Comparison of ENCODE assay signal across 9 cellular contexts in the genomic region with DNA sequence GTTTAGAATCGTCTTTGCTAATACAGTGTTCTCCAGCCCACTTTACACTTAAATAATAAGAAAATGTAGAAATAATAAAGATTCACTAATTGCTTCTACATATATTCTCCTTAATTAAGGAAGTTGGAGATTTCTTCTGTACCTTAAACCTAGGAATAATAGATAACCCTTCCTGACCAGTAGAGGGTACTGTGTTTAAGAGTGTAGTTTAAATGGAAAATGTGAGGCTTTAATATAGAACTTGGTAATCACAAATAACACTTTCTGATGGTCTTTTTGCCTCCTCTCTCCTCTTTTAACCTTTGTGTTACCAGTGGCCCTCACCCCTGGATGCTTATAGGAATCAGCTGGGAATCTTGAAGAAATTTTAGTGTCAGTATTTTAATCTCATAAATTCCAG. TPM values are rescaled to one million over a fixed set of nuclear protein-coding genes. Genes with fewer than 3 reads are reported as not detected.
DNase-seq lines count a peak whose midpoint lies in the region; ATAC-seq and TF ChIP-seq lines count a peak whose summit lies in the region.
"Had no signal": no experiment of that assay in that cellular context is flagged by ENCODE, and none has a peak within 500 bp of the region (broad histone marks: within the 10 kb centered on the region; RNA-seq: fewer than 3 reads in every experiment).

No MANE protein-coding gene starts in this region.

- peak overlapping the region; percentile 34 for H3K27ac Mint-ChIP-seq in activated CD4-positive, alpha-beta T cell treated with anti-CD3 and anti-CD28 coated beads for 36 hours
- no peak overlapping the region for H3K27ac Mint-ChIP-seq in stimulated activated naive B cell treated with anti-CD40 and anti-IgM and Interleukin-4, amounts not matched to agents 10 μg/mL and 1 μg/mL and 100 μg/mL, for 72 hours
- peak overlapping the region in 2 of 10 donors; percentile 52 to 57 for H3K27ac Mint-ChIP-seq in naive thymus-derived CD8-positive, alpha-beta T cell

- no peak overlapping the region for H2AFZ ChIP-seq in OCI-LY7 (ENCODE audit: low read length)

- peak; percentile 68 for TF ChIP-seq CTCF in OCI-LY7 (conservative IDR thresholded peaks at IDR 0.05; ENCODE audit: low read length)
- TF ChIP-seq CTCF in epithelial cell of proximal tubule (conservative IDR thresholded peaks at IDR 0.05; ENCODE audit: low read depth, low read length) = peak; percentile 34

- H3K36me3 Mint-ChIP-seq in activated CD4-positive, alpha-beta T cell treated with anti-CD3 and anti-CD28 coated beads for 36 hours (ENCODE audit: low read depth) = peaks cover 16% of the 10 kb centered on the region
- peaks cover 14 to 15% of the 10 kb centered on the region in 2 donors for H3K36me3 Mint-ChIP-seq in stimulated activated naive B cell treated with anti-CD40 and anti-IgM and Interleukin-4, amounts not matched to agents 10 μg/mL and 1 μg/mL and 100 μg/mL, for 72 hours
- peaks cover 0 to 44% (median 5%) of the 10 kb centered on the region in 3 donors for H3K36me3 Mint-ChIP-seq in naive thymus-derived CD8-positive, alpha-beta T cell

- no TSS peak for BruUV-seq in OCI-LY7 (replicated peaks; lab: Mats Ljungman, UMichigan)

- no peaks in the 10 kb centered on the region for H3K9me2 ChIP-seq in OCI-LY7 (ENCODE audit: insufficient read depth, low read length)

- TF ChIP-seq POLR2A in erythroblast (IDR thresholded peaks at IDR 0.05; ENCODE audit: low read length) = no peak

- H3K36me3 ChIP-seq in OCI-LY7 (ENCODE audit: insufficient read depth, low read length) = peaks cover 52% of the 10 kb centered on the region

- H4K20me1 ChIP-seq in OCI-LY7 (ENCODE audit: insufficient read depth, low read length) = peaks cover 7% of the 10 kb centered on the region; the same call in 1 of the 2 replicates

- no peaks in the 10 kb centered on the region for H3K27me3 Mint-ChIP-seq in activated CD4-positive, alpha-beta T cell treated with anti-CD3 and anti-CD28 coated beads for 36 hours
- H3K27me3 Mint-ChIP-seq in stimulated activated naive B cell treated with anti-CD40 and anti-IgM and Interleukin-4, amounts not matched to agents 10 μg/mL and 1 μg/mL and 100 μg/mL, for 72 hours = no peaks in the 10 kb centered on the region
- no peaks in the 10 kb centered on the region for H3K27me3 Mint-ChIP-seq in naive thymus-derived CD8-positive, alpha-beta T cell

- no peaks in the 10 kb centered on the region for H3K9me3 Mint-ChIP-seq in activated CD4-positive, alpha-beta T cell treated with anti-CD3 and anti-CD28 coated beads for 36 hours (ENCODE audit: low read depth)
- no peaks in the 10 kb centered on the region for H3K9me3 Mint-ChIP-seq in stimulated activated naive B cell treated with anti-CD40 and anti-IgM and Interleukin-4, amounts not matched to agents 10 μg/mL and 1 μg/mL and 100 μg/mL, for 72 hours
- H3K9me3 Mint-ChIP-seq in naive thymus-derived CD8-positive, alpha-beta T cell = no peaks in the 10 kb centered on the region

- POLR2A ChIA-PET in activated CD4-positive, alpha-beta T cell treated with anti-CD3 and anti-CD28 coated beads for 36 hours (lab: Charles Lee) = no interaction called here
- POLR2A ChIA-PET in OCI-LY7 (lab: Charles Lee) = no interaction called here
- POLR2A ChIA-PET in naive thymus-derived CD8-positive, alpha-beta T cell (lab: Charles Lee) = no interaction called here

- no peaks in the 10 kb centered on the region for H3K9me3 ChIP-seq in OCI-LY7 (ENCODE audit: low read length)

- intact Hi-C loops in activated CD4-positive, alpha-beta T cell treated with anti-CD3 and anti-CD28 coated beads for 36 hours (cut with DNase I, micrococcal nuclease) = loop anchor here (5.0 kb wide), 1 partner anchor 118 kb away; no protein-coding TSS in a partner anchor
- intact Hi-C loops in OCI-LY7 (cut with micrococcal nuclease; ENCODE audit: unreplicated experiment) = loop anchor here (10.0 kb wide), 1 partner anchor 115 kb away; no protein-coding TSS in a partner anchor

- H3K4me1 Mint-ChIP-seq in activated CD4-positive, alpha-beta T cell treated with anti-CD3 and anti-CD28 coated beads for 36 hours = no peaks in the 10 kb centered on the region
- H3K4me1 Mint-ChIP-seq in stimulated activated naive B cell treated with anti-CD40 and anti-IgM and Interleukin-4, amounts not matched to agents 10 μg/mL and 1 μg/mL and 100 μg/mL, for 72 hours = peaks cover 4% of the 10 kb centered on the region in 2 donors
- H3K4me1 Mint-ChIP-seq in naive thymus-derived CD8-positive, alpha-beta T cell = no peaks in the 10 kb centered on the region

- no peak for DNase-seq in activated CD4-positive, alpha-beta T cell treated with anti-CD3 and anti-CD28 coated beads for 36 hours
- DNase-seq in activated CD4-positive, alpha-beta T cell treated with anti-CD3 and anti-CD28 coated beads, Interleukin-2, amount 50 U/mL, for 4 hours = no peak
- DNase-seq in OCI-LY7 (ENCODE audit: low spot score) = no peak
- no peak for DNase-seq in epithelial cell of proximal tubule (ENCODE audit: low read depth)
- DNase-seq in stimulated activated naive B cell treated with anti-CD40 and anti-IgM and Interleukin-4, amounts not matched to agents 10 μg/mL and 1 μg/mL and 100 μg/mL, for 72 hours = no peak
- DNase-seq in erythroblast (lab: John Stamatoyannopoulos, UW) = no peak
- DNase-seq in naive thymus-derived CD8-positive, alpha-beta T cell = no peak
- DNase-seq: NCI-H1092 had no signal

- no peaks in the 10 kb centered on the region for H3K79me2 ChIP-seq in OCI-LY7 (ENCODE audit: insufficient read depth, low read depth, low read length)

- CTCF ChIA-PET in activated CD4-positive, alpha-beta T cell treated with anti-CD3 and anti-CD28 coated beads for 36 hours (lab: Charles Lee) = interaction anchor here (0.6 to 1.4 kb wide), 3 partner anchors 9 to 80 kb away, joined by 3 to 5 read pairs (median 3); no protein-coding TSS in a partner anchor
- CTCF ChIA-PET in OCI-LY7 (lab: Charles Lee; ENCODE audit: unreplicated experiment) = no interaction called here

- H3K4me1 ChIP-seq in OCI-LY7 (ENCODE audit: insufficient read depth, low read length, poor library complexity, severe bottlenecking) = no peaks in the 10 kb centered on the region

- H3K4me3 ChIP-seq in OCI-LY7 (ENCODE audit: low read depth, low read length, poor library complexity, severe bottlenecking) (no peak overlapping the region), epithelial cell of proximal tubule (ENCODE audit: low read depth, low read length) (no peak overlapping the region)

- no peak overlapping the region for H3K4me3 Mint-ChIP-seq in activated CD4-positive, alpha-beta T cell treated with anti-CD3 and anti-CD28 coated beads for 36 hours
- no peak overlapping the region for H3K4me3 Mint-ChIP-seq in stimulated activated naive B cell treated with anti-CD40 and anti-IgM and Interleukin-4, amounts not matched to agents 10 μg/mL and 1 μg/mL and 100 μg/mL, for 72 hours
- H3K4me3 Mint-ChIP-seq in naive thymus-derived CD8-positive, alpha-beta T cell = no peak overlapping the region

- H3K4me2 ChIP-seq in OCI-LY7 (ENCODE audit: low read length) = no peak overlapping the region

- no peak overlapping the region for H3K27ac ChIP-seq in OCI-LY7 (ENCODE audit: low read depth, low read length, poor library complexity, severe bottlenecking)

- no peak for ATAC-seq in activated CD4-positive, alpha-beta T cell treated with anti-CD3 and anti-CD28 coated beads for 36 hours
- peak; percentile 36 to 46 for ATAC-seq in stimulated activated naive B cell treated with anti-CD40 and anti-IgM and Interleukin-4, amounts not matched to agents 10 μg/mL and 1 μg/mL and 100 μg/mL, for 72 hours (replicated peaks)
- no peak for ATAC-seq in naive thymus-derived CD8-positive, alpha-beta T cell
- no peak for ATAC-seq in GM18498 (IDR thresholded peaks at IDR 0.05; ENCODE audit: unreplicated experiment)

RNA-seq across cellular contexts. Expression of a gene that starts 20.7 kb away (rescaled TPM):
- total RNA-seq in activated CD4-positive, alpha-beta T cell treated with anti-CD3 and anti-CD28 coated beads for 36 hours = 100 to 1,000 TPM; 107 to 132 TPM
- total RNA-seq in OCI-LY7 (2014; rRNA removed; shearing (Covaris generic)) = 46.6 and 46.7 TPM in 2 replicates
- 61.9 and 79.0 TPM in 2 replicates for total RNA-seq in OCI-LY7 (2022)
- 159 and 165 TPM in 2 replicates for total RNA-seq in epithelial cell of proximal tubule
- total RNA-seq in naive thymus-derived CD8-positive, alpha-beta T cell = 10 to 100 TPM; 19.9 to 21.3 TPM
- polyA plus RNA-seq in naive thymus-derived CD8-positive, alpha-beta T cell = 10 to 100 TPM; 74.9 to 93.4 (median 90.5) TPM

RNA-seq across cellular contexts. Expression of a gene that starts 39.1 kb away (rescaled TPM):
- total RNA-seq in activated CD4-positive, alpha-beta T cell treated with anti-CD3 and anti-CD28 coated beads for 36 hours = 1 to 10 TPM; 2.8 to 3.2 TPM
- 3.8 and 4.3 TPM in 2 replicates for total RNA-seq in OCI-LY7 (2014; rRNA removed; shearing (Covaris generic))
- total RNA-seq in OCI-LY7 (2022) (10.2 and 11.7 TPM in 2 replicates), epithelial cell of proximal tubule (0.40 and 1.2 TPM in 2 replicates)
- 10 to 100 TPM; 21.7 to 22.3 TPM for total RNA-seq in naive thymus-derived CD8-positive, alpha-beta T cell
- polyA plus RNA-seq in naive thymus-derived CD8-positive, alpha-beta T cell = 10 to 100 TPM; 29.6 to 35.9 (median 34.8) TPM

Comparison
In these comparisons a context has a peak if more than half of its experiments do, and no peak if none do; other contexts are left out.
1. ATAC-seq: peak in stimulated activated naive B cell treated with anti-CD40 and anti-IgM and Interleukin-4, amounts not matched to agents 10 μg/mL and 1 μg/mL and 100 μg/mL, for 72 hours (2 of 2); none in activated CD4-positive, alpha-beta T cell treated with anti-CD3 and anti-CD28 coated beads for 36 hours (single experiment), naive thymus-derived CD8-positive, alpha-beta T cell (0 of 2) and GM18498 (single experiment).